In genomic region chr5:134975843-134976242, GRCh38 we compare ENCODE assay signal across 16 cellular contexts. TPM values are rescaled to one million over a fixed set of nuclear protein-coding genes. Genes with fewer than 3 reads are reported as not detected.
DNase-seq lines count a peak whose midpoint lies in the region; ATAC-seq and TF ChIP-seq lines count a peak whose summit lies in the region.
"Had no signal": no experiment of that assay in that cellular context is flagged by ENCODE, and none has a peak within 500 bp of the region (broad histone marks: within the 10 kb centered on the region; RNA-seq: fewer than 3 reads in every experiment).

No MANE protein-coding gene starts in this region.

- no peak overlapping the region for H2BK15ac ChIP-seq in IMR-90 (ENCODE audit: low read depth, low read length)

- H3K23ac ChIP-seq in IMR-90 (ENCODE audit: low read depth, low read length) = no peak overlapping the region

- H3K36me3 Mint-ChIP-seq in Caco-2 (ENCODE audit: insufficient read depth, unreplicated experiment) = no peaks in the 10 kb centered on the region
- H3K36me3 Mint-ChIP-seq in natural killer cell treated with Interleukin-12 subunit alpha and Interleukin-12 subunit beta and Interleukin-15 and Interleukin-18, amount 100 ng/mL, for 72 hours = peaks cover 18% of the 10 kb centered on the region

- no peak overlapping the region for H2AFZ ChIP-seq in IMR-90 (replicated peaks; ENCODE audit: low read length, poor library complexity)
- H2AFZ ChIP-seq in PC-9 = no peak overlapping the region

- H3K4me2 ChIP-seq in IMR-90 (ENCODE audit: low read depth, low read length) (no peak overlapping the region), PC-9 (0 out of 2 replicates have a peak overlapping the region, but pooled peaks have one; percentile 3)

- H3K4ac ChIP-seq in IMR-90 (ENCODE audit: low read depth, low read length) = no peak overlapping the region

- no peak overlapping the region for H3K27ac Mint-ChIP-seq in Caco-2 (ENCODE audit: unreplicated experiment)
- no peak overlapping the region for H3K27ac Mint-ChIP-seq in natural killer cell treated with Interleukin-12 subunit alpha and Interleukin-12 subunit beta and Interleukin-15 and Interleukin-18, amount 100 ng/mL, for 72 hours
- H3K27ac Mint-ChIP-seq: B cell; CD4-positive, alpha-beta memory T cell had no signal

- peaks cover 4% of the 10 kb centered on the region for H3K9me1 ChIP-seq in IMR-90 (ENCODE audit: insufficient read depth, low read length)

- no peak overlapping the region for H2BK5ac ChIP-seq in IMR-90 (ENCODE audit: low read depth, low read length, poor library complexity, severe bottlenecking)

- H3K79me1 ChIP-seq in IMR-90 (ENCODE audit: low read depth in 1 of 2, low read length in 2 of 2) = no peaks in the 10 kb centered on the region

- no peak for TF ChIP-seq RAD21 in IMR-90 (IDR thresholded peaks at IDR 0.05; ENCODE audit: low read length)

- no peak overlapping the region for H3K14ac ChIP-seq in IMR-90 (replicated peaks; ENCODE audit: low read depth, low read length)

- no peak overlapping the region for H3K18ac ChIP-seq in IMR-90 (ENCODE audit: low read depth, low read length)

- H4K20me1 ChIP-seq in IMR-90 (ENCODE audit: insufficient read depth, low read length) (no peaks in the 10 kb centered on the region; the same call in 1 of the 2 replicates), PC-9 (ENCODE audit: insufficient read depth) (no peaks in the 10 kb centered on the region)

- DNase-seq in IMR-90 (peak; percentile 31), PC-9 (peak in 1 of 2 experiments; percentile 58), choroid plexus epithelial cell (ENCODE audit: low read depth) (peak; percentile 26), iris pigment epithelial cell (ENCODE audit: low read depth) (peak; percentile 28), AG08396 (ENCODE audit: low spot score) (no peak), Caco-2 (no peak)
- no peak for DNase-seq in activated CD4-positive, alpha-beta T cell treated with anti-CD3 and anti-CD28 coated beads, Interleukin-2, amount 50 U/mL, for 4 hours
- no peak for DNase-seq in natural killer cell treated with Interleukin-12 subunit alpha and Interleukin-12 subunit beta and Interleukin-15 and Interleukin-18, amount 100 ng/mL, for 72 hours (ENCODE audit: low spot score)
- DNase-seq: ACHN; C1 segment of cervical spinal cord; CD4-positive, alpha-beta memory T cell; DND-41; GF-D8 had no signal

- dilution Hi-C loops in IMR-90 (cut with HindIII; ENCODE audit: low sequenced_read_pairs, unreplicated experiment) = no loop called here

- H2AK5ac ChIP-seq in IMR-90 (ENCODE audit: low read depth, low read length) = no peak overlapping the region

- POLR2A ChIA-PET in IMR-90 (lab: Charles Lee; ENCODE audit: unreplicated experiment) = no interaction called here
- POLR2A ChIA-PET in PC-9 (lab: Charles Lee; ENCODE audit: unreplicated experiment) = no interaction called here
- POLR2A ChIA-PET in Caco-2 (lab: Charles Lee) = interaction anchor here (0.6 kb wide), 1 partner anchor 28 kb away, joined by 3 read pairs; no protein-coding TSS in a partner anchor

- H3K56ac ChIP-seq in IMR-90 (ENCODE audit: extremely low read depth, insufficient read depth, low read length) = no peak overlapping the region

- no peak overlapping the region for H3K4me3 Mint-ChIP-seq in Caco-2 (ENCODE audit: unreplicated experiment)
- H3K4me3 Mint-ChIP-seq in natural killer cell treated with Interleukin-12 subunit alpha and Interleukin-12 subunit beta and Interleukin-15 and Interleukin-18, amount 100 ng/mL, for 72 hours = no peak overlapping the region
- H3K4me3 Mint-ChIP-seq: B cell; CD4-positive, alpha-beta memory T cell had no signal

- in situ Hi-C loops in IMR-90 (cut with MboI; ENCODE audit: low sequenced_read_pairs) = no loop called here

- H3K4me3 ChIP-seq in IMR-90 (ENCODE audit: insufficient read depth, low read depth, low read length) (no peak overlapping the region), PC-9 (no peak overlapping the region), choroid plexus epithelial cell (ENCODE audit: low read depth, low read length) (no peak overlapping the region), Caco-2 (ENCODE audit: low read depth, low read length) (no peak overlapping the region)

- ATAC-seq in IMR-90 (ENCODE audit: low read depth) = peak; percentile 29
- no peak for ATAC-seq in natural killer cell treated with Interleukin-12 subunit alpha and Interleukin-12 subunit beta and Interleukin-15 and Interleukin-18, amount 100 ng/mL, for 72 hours
- ATAC-seq: HCT116 had no signal

- intact Hi-C loops in IMR-90 (cut with micrococcal nuclease) = no loop called here
- intact Hi-C loops in PC-9 (cut with micrococcal nuclease; ENCODE audit: unreplicated experiment) = no loop called here
- intact Hi-C loops in Caco-2 (cut with micrococcal nuclease; ENCODE audit: unreplicated experiment) = no loop called here

- H3K27me3 ChIP-seq in IMR-90 (ENCODE audit: control insufficient read depth, insufficient read depth, low read length) = no peaks in the 10 kb centered on the region
- no peaks in the 10 kb centered on the region for H3K27me3 ChIP-seq in PC-9 (ENCODE audit: insufficient read depth, low read depth)
- no peaks in the 10 kb centered on the region for H3K27me3 ChIP-seq in Caco-2 (replicated peaks; ENCODE audit: control insufficient read depth, insufficient read depth, low read length)

- no peak overlapping the region for H4K91ac ChIP-seq in IMR-90 (ENCODE audit: insufficient read depth, low read depth, low read length)

- no peak overlapping the region for H2BK120ac ChIP-seq in IMR-90 (ENCODE audit: low read depth, low read length)

- no TSS peak for BruUV-seq in IMR-90 (replicated peaks; lab: Mats Ljungman, UMichigan)
- BruUV-seq in PC-9 (replicated peaks; lab: Mats Ljungman, UMichigan) = no TSS peak
- no TSS peak for BruUV-seq in Caco-2 (replicated peaks; lab: Mats Ljungman, UMichigan)

- H3K9me3 Mint-ChIP-seq in Caco-2 (ENCODE audit: unreplicated experiment) = peaks cover 26% of the 10 kb centered on the region
- H3K9me3 Mint-ChIP-seq in natural killer cell treated with Interleukin-12 subunit alpha and Interleukin-12 subunit beta and Interleukin-15 and Interleukin-18, amount 100 ng/mL, for 72 hours = peaks cover 15% of the 10 kb centered on the region

- H3K9me3 ChIP-seq in IMR-90 (ENCODE audit: control insufficient read depth, insufficient read depth, low read length) = peaks cover 3% of the 10 kb centered on the region; the same call in 1 of the 2 replicates
- H3K9me3 ChIP-seq in PC-9 (ENCODE audit: insufficient read depth, low read depth) = peaks cover 5% of the 10 kb centered on the region; the same call in 1 of the 2 replicates
- H3K9me3 ChIP-seq in Caco-2 = peaks cover 6% of the 10 kb centered on the region; the same call in 1 of the 2 replicates

- no peak for TF ChIP-seq CTCF in IMR-90 (conservative IDR thresholded peaks at IDR 0.05; ENCODE audit: low read depth, low read length)
- TF ChIP-seq CTCF in PC-9 (conservative IDR thresholded peaks at IDR 0.05) = no peak
- no peak for TF ChIP-seq CTCF in choroid plexus epithelial cell (conservative IDR thresholded peaks at IDR 0.05; ENCODE audit: low read depth, low read length)
- no peak for TF ChIP-seq CTCF in Caco-2 (IDR thresholded peaks at IDR 0.05; ENCODE audit: insufficient read depth in 1 of 2, low read depth in 1 of 2, low read length in 1 of 2, severe bottlenecking in 1 of 2, unreplicated experiment in 1 of 2)

- no peak overlapping the region for H3K9ac ChIP-seq in IMR-90 (ENCODE audit: low read depth, low read length)

- H4K8ac ChIP-seq in IMR-90 (ENCODE audit: low read depth in 2 of 2, low read length in 2 of 2) = no peak overlapping the region

- H3K27me3 Mint-ChIP-seq in Caco-2 (ENCODE audit: insufficient read depth, unreplicated experiment) = no peaks in the 10 kb centered on the region
- peaks cover 0 to 3% of the 10 kb centered on the region in 2 donors for H3K27me3 Mint-ChIP-seq in natural killer cell treated with Interleukin-12 subunit alpha and Interleukin-12 subunit beta and Interleukin-15 and Interleukin-18, amount 100 ng/mL, for 72 hours
- H3K27me3 Mint-ChIP-seq: B cell; CD4-positive, alpha-beta memory T cell had no signal

- H3K79me2 ChIP-seq in PC-9 (ENCODE audit: low read depth) = no peaks in the 10 kb centered on the region

- H4K5ac ChIP-seq in IMR-90 (ENCODE audit: low read depth, low read length) = no peak overlapping the region

- no peaks in the 10 kb centered on the region for H3K4me1 ChIP-seq in IMR-90 (ENCODE audit: control insufficient read depth, insufficient read depth, low read length)
- H3K4me1 ChIP-seq in PC-9 (replicated peaks; ENCODE audit: insufficient read depth) = peaks cover 8% of the 10 kb centered on the region
- no peaks in the 10 kb centered on the region for H3K4me1 ChIP-seq in Caco-2

- CTCF ChIA-PET in IMR-90 (lab: Yijun Ruan, JAX) (no interaction called here), PC-9 (lab: Charles Lee) (no interaction called here), Caco-2 (lab: Charles Lee) (no interaction called here)

- H3K9me2 ChIP-seq in PC-9 (ENCODE audit: insufficient read depth) = no peaks in the 10 kb centered on the region

- no peak for TF ChIP-seq POLR2A in IMR-90 (IDR thresholded peaks at IDR 0.05; ENCODE audit: low read depth, low read length)

- H3K27ac ChIP-seq in IMR-90 (ENCODE audit: insufficient read depth, low read length) (no peak overlapping the region), PC-9 (no peak overlapping the region)

- no peak overlapping the region for H2BK20ac ChIP-seq in IMR-90 (ENCODE audit: low read depth, low read length)

- H2AK9ac ChIP-seq in IMR-90 (replicated peaks; ENCODE audit: low read depth, low read length, poor library complexity) = no peak overlapping the region

- H3K36me3 ChIP-seq in IMR-90 (ENCODE audit: control insufficient read depth, insufficient read depth, low read length) (no peaks in the 10 kb centered on the region), PC-9 (ENCODE audit: low read depth) (no peaks in the 10 kb centered on the region), Caco-2 (ENCODE audit: control insufficient read depth, insufficient read depth, low read length) (no peaks in the 10 kb centered on the region)

- H3K4me1 Mint-ChIP-seq in Caco-2 (ENCODE audit: low read depth, unreplicated experiment) = no peaks in the 10 kb centered on the region
- H3K4me1 Mint-ChIP-seq in natural killer cell treated with Interleukin-12 subunit alpha and Interleukin-12 subunit beta and Interleukin-15 and Interleukin-18, amount 100 ng/mL, for 72 hours (ENCODE audit: low read depth in 2 of 2) = peaks cover 3 to 5% of the 10 kb centered on the region in 2 donors
- H3K4me1 Mint-ChIP-seq: B cell; CD4-positive, alpha-beta memory T cell had no signal

- H3F3A ChIP-seq in PC-9 (ENCODE audit: insufficient read depth, low read depth) = peaks cover 9% of the 10 kb centered on the region; the same call in 1 of the 2 replicates

RNA-seq across cellular contexts. Expression of gene CATSPER3, which starts 8.1 kb away (rescaled TPM):
- total RNA-seq in IMR-90 (2012; rRNA removed) (under 0.01 TPM in 1 of 2 replicates, not detected in the other), PC-9 (2021) (0.57 and 0.68 TPM in 2 replicates), Caco-2 (2022) (0.46 and 0.61 TPM in 2 replicates)
- polyA plus RNA-seq in IMR-90 (2012; rRNA removed) = 0.12 TPM in 1 of 2 replicates, not detected in the other
- polyA plus RNA-seq in IMR-90 (2012; cell fraction: cytosol; rRNA removed) = 0.02 and 0.05 TPM in 2 replicates
- polyA plus RNA-seq in IMR-90 (2012; cell fraction: nucleus; rRNA removed; ENCODE audit: low replicate concordance) = 0.40 and 0.75 TPM in 2 replicates
- total RNA-seq in natural killer cell treated with Interleukin-12 subunit alpha and Interleukin-12 subunit beta and Interleukin-15 and Interleukin-18, amount 100 ng/mL, for 72 hours = under 1 TPM in 1 of 2 donors, not detected in 1; 0.52 TPM
- total RNA-seq: A172 had no signal

RNA-seq across cellular contexts. Expression of gene PITX1, which starts 58.2 kb away (rescaled TPM):
- total RNA-seq in IMR-90 (2012; rRNA removed) (10.3 and 10.4 TPM in 2 replicates), PC-9 (2021) (27.8 and 38.9 TPM in 2 replicates), Caco-2 (2022) (114 and 117 TPM in 2 replicates)
- polyA plus RNA-seq in IMR-90 (2012; rRNA removed) = 29.8 and 41.9 TPM in 2 replicates
- polyA plus RNA-seq in IMR-90 (2012; cell fraction: cytosol; rRNA removed) = 29.9 and 83.6 TPM in 2 replicates
- 40.5 and 74.0 TPM in 2 replicates for polyA plus RNA-seq in IMR-90 (2012; cell fraction: nucleus; rRNA removed; ENCODE audit: low replicate concordance)
- not detected for total RNA-seq in natural killer cell treated with Interleukin-12 subunit alpha and Interleukin-12 subunit beta and Interleukin-15 and Interleukin-18, amount 100 ng/mL, for 72 hours
- total RNA-seq: B cell; CD4-positive, alpha-beta memory T cell had no signal
- polyA plus RNA-seq: CD4-positive, alpha-beta memory T cell had no signal

Comparison
In these comparisons a context has a peak if more than half of its experiments do, and no peak if none do; other contexts are left out.
1. DNase-seq: peak in IMR-90 (single experiment), choroid plexus epithelial cell (single experiment) and iris pigment epithelial cell (single experiment); none in AG08396 (single experiment), Caco-2 (0 of 2), activated CD4-positive, alpha-beta T cell treated with anti-CD3 and anti-CD28 coated beads, Interleukin-2, amount 50 U/mL, for 4 hours (0 of 2) and natural killer cell treated with Interleukin-12 subunit alpha and Interleukin-12 subunit beta and Interleukin-15 and Interleukin-18, amount 100 ng/mL, for 72 hours (single experiment).
2. RNA of gene PITX1, which starts 58.2 kb away (total RNA-seq): 114 to 117 TPM in Caco-2, 27.8 to 38.9 TPM in PC-9 and 10.3 to 10.4 TPM in IMR-90; not detected in natural killer cell treated with Interleukin-12 subunit alpha and Interleukin-12 subunit beta and Interleukin-15 and Interleukin-18, amount 100 ng/mL, for 72 hours; every median in the first group is over 10 times any median in the second.